ENCODE assay signal across 20 cellular contexts in the genomic region with DNA sequence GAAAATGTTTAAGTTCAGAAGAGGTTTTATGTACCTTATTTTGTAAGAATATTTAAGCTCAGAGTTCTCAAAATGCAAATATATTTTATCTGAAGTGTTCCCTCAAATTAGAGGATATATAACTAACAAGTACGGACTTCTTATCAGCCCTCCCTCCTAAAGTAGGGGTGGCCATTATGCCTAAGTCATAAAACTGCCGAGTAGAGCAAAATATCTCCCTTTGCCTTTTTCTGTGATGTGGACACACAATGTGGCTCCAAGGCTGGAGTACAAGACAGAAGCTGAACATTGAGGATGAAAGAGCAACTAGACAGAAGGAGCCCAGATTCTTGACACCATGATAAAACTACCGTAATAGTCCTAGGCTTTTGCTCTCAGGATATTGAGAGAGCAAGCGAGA.
"Had no signal": no experiment of that assay in that cellular context is flagged by ENCODE, and none has a peak within 500 bp of the region (broad histone marks: within the 10 kb centered on the region; RNA-seq: fewer than 3 reads in every experiment).

No MANE protein-coding gene starts in this region.

- H3K36me3 ChIP-seq: SJSA1 had no signal

- H3K4me3 ChIP-seq: SJSA1, SK-N-MC had no signal

- H3K27ac ChIP-seq: SJSA1, SK-N-MC had no signal

- FAIRE-seq: RCC 7860 had no signal

- H3K9me3 ChIP-seq: SJSA1 had no signal

- H3K27me3 ChIP-seq: SJSA1 had no signal

- DNase-seq: Kasumi-1, KG1, MM.1S, NCI-H1092 treated with DMSO at 0.1 percent for 48 hours, NCI-H1436, NCI-H187, NCI-H2029, NCI-H2081 treated with DMSO at 0.1 percent for 48 hours, NCI-H2171, NCI-H226, NCI-H446, NCI-H510A, NCI-H524 treated with DMSO at 0.1 percent for 48 hours, NCI-H774, Right ventricle myocardium superior, RPMI8226, SIG-M5 had no signal
